In the genomic region with DNA sequence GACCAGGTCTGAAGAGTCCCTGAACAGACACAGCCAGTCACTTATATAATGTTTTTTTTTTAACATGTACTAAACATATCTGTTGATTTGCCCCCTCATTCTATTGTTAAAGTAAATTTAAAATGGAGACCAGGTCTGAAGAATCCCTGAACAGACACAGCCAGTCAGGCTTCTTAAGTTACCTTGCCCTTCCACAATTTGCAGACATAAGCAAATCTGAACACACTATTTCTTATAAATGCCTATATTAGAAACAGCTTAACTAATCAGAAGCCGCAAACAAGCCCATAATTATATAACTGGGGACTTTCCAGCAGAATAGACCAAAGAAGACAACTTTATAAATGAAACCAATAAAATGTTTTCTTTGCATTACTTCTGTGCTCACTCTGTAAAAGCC, we compare ENCODE assay signal across 29 cellular contexts.
"Had no signal": no experiment of that assay in that cellular context is flagged by ENCODE, and none has a peak within 500 bp of the region (broad histone marks: within the 10 kb centered on the region; RNA-seq: fewer than 3 reads in every experiment).

No MANE protein-coding gene starts in this region.

- ATAC-seq: naive thymus-derived CD8-positive, alpha-beta T cell; natural killer cell treated with Interleukin-12 subunit alpha and Interleukin-12 subunit beta and Interleukin-15 and Interleukin-18, amount 100 ng/mL, for 72 hours; pancreas; sciatic nerve; stimulated activated memory B cell treated with anti-CD40 and anti-IgM and Interleukin-4, amounts not matched to agents 10 μg/mL and 1 μg/mL and 100 μg/mL, for 72 hours; stimulated activated naive CD8-positive, alpha-beta T cell treated with anti-CD3 and anti-CD28 coated beads, Interleukin-15, amount 100 ng/mL, for 72 hours; stimulated activated naive CD8-positive, alpha-beta T cell treated with anti-CD3 and anti-CD28 coated beads, Interleukin-15, Interleukin-2, amounts not matched to agents 100 U/mL and 50 U/mL, for 24 hours; upper lobe of right lung had no signal

- H3K4me1 ChIP-seq: pancreas, prostate gland, right atrium auricular region, spleen, suprapubic skin, testis, tibial artery, transverse colon, upper lobe of right lung, uterus had no signal

- H3K27me3 ChIP-seq: neutrophil, pancreas, right atrium auricular region, spleen, suprapubic skin, testis, tibial artery, transverse colon, upper lobe of right lung, uterus had no signal

- H3K36me3 ChIP-seq: neutrophil, pancreas, prostate gland, right atrium auricular region, spleen, suprapubic skin, tibial artery, transverse colon, upper lobe of right lung, uterus had no signal

- H3K4me2 ChIP-seq: smooth muscle cell had no signal

- H3K4me3 ChIP-seq: pancreas, prostate gland, right atrium auricular region, skin epidermis, smooth muscle cell, spleen, suprapubic skin, testis, tibial artery, transverse colon, upper lobe of right lung, uterus had no signal

- DNase-seq: naive thymus-derived CD8-positive, alpha-beta T cell; nephron progenitor cell; nucleus accumbens; pancreas; retina; spleen; stimulated activated CD4-positive, alpha-beta T cell treated with anti-CD3 and anti-CD28 coated beads, Interleukin-12 subunit alpha, Interleukin-12 subunit beta, amount 100 ng/mL, for 4 hours; stimulated activated CD4-positive, alpha-beta T cell treated with anti-CD3 and anti-CD28 coated beads, Interleukin-1b, Interleukin-23, amount 100 ng/mL, for 48 hours; stimulated activated CD4-positive, alpha-beta T cell treated with anti-CD3 and anti-CD28 coated beads, Interleukin-4, amount 100 ng/mL, for 1 hour; stimulated activated CD4-positive, alpha-beta T cell treated with anti-CD3 and anti-CD28 coated beads, Interleukin-4, amount 100 ng/mL, for 4 hours; stimulated activated CD8-positive, alpha-beta memory T cell treated with anti-CD3 and anti-CD28 coated beads, Interleukin-4, amount 100 ng/mL, for 48 hours; stimulated activated naive CD4-positive, alpha-beta T cell; stimulated activated naive CD8-positive, alpha-beta T cell treated with anti-CD3 and anti-CD28 coated beads, Interleukin-15, amount 100 ng/mL, for 72 hours; stimulated activated naive CD8-positive, alpha-beta T cell treated with anti-CD3 and anti-CD28 coated beads, Interleukin-15, Interleukin-2, amounts not matched to agents 100 U/mL and 50 U/mL, for 24 hours; substantia nigra; testis; tibial artery; transverse colon; upper lobe of right lung; uterus had no signal

- H3K9me3 ChIP-seq: neutrophil, pancreas, prostate gland, suprapubic skin, testis, tibial artery, transverse colon, upper lobe of right lung, uterus had no signal

- H3K27ac ChIP-seq: neutrophil, pancreas, prostate gland, right atrium auricular region, skin epidermis, spleen, suprapubic skin, testis, tibial artery, transverse colon, upper lobe of right lung, uterus had no signal

- FAIRE-seq: pancreas had no signal
